Comparison of ENCODE assay signal across 16 cellular contexts in the genomic region with DNA sequence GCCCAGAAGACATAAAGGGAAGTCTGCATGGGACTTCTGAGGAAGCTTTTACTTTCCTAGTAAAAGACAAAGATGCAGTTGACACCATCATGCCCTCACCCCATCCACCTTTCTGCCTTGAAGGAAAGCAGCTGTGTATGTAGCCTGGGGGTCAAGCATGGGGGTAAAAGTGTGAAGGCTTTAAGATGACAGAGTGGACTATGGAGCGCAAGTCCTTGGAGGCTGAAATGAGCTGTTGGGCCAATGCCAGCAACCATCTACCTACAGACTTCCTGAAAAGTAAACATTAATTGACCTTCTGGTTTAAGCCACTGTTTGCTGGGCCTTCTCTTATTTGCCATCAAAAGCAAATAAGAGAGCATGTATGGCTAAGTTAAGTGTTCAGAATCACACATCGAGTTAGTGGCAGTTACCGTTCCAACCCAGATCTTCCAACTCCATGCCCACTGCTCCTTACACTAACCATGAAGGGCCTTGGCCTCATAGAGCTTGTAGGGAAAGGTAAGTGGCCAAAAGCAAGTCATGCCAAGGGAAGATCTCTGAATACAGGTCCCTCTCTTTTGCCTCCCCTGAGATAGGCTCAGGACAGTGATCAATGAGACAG. TPM values are rescaled to one million over a fixed set of nuclear protein-coding genes. Genes with fewer than 3 reads are reported as not detected.
DNase-seq lines count a peak whose midpoint lies in the region; ATAC-seq and TF ChIP-seq lines count a peak whose summit lies in the region.
"Had no signal": no experiment of that assay in that cellular context is flagged by ENCODE, and none has a peak within 500 bp of the region (broad histone marks: within the 10 kb centered on the region; RNA-seq: fewer than 3 reads in every experiment).

No MANE protein-coding gene starts in this region.

- TF ChIP-seq RAD21 in liver (IDR thresholded peaks at IDR 0.05): no peak

- H3K27ac Mint-ChIP-seq in chondrocyte (ENCODE audit: unreplicated experiment): no peak overlapping the region
- H3K27ac Mint-ChIP-seq: CD4-positive, alpha-beta T cell; IgD-negative memory B cell had no signal

- H3K9me3 ChIP-seq in liver (ENCODE audit: control insufficient read depth in 4 of 4, low read length in 3 of 4) (no peaks in the 10 kb centered on the region), colonic mucosa (no peaks in the 10 kb centered on the region)
- H3K9me3 ChIP-seq: BLaER1 had no signal

- H3K9ac ChIP-seq in liver (ENCODE audit: low read depth in 1 of 2, low read length in 2 of 2) (no peak overlapping the region), colonic mucosa (ENCODE audit: low read depth in 2 of 2, low read length in 2 of 2) (no peak overlapping the region)
- H3K9ac ChIP-seq: BLaER1 had no signal

- 45% methylated on average over 3 of the region's 3 CpGs for WGBS in liver

- peaks cover 39% of the 10 kb centered on the region for H3K27me3 Mint-ChIP-seq in chondrocyte (ENCODE audit: low read depth)

- no peak overlapping the region for H3K4me3 Mint-ChIP-seq in chondrocyte (ENCODE audit: unreplicated experiment)
- H3K4me3 Mint-ChIP-seq: CD4-positive, alpha-beta T cell; IgD-negative memory B cell had no signal

- H3K36me3 ChIP-seq in liver (ENCODE audit: control insufficient read depth in 4 of 4, insufficient read depth in 3 of 4, low read depth in 1 of 4, low read length in 3 of 4) (peaks cover 1 to 7% (median 5%) of the 10 kb centered on the region in 4 donors), colonic mucosa (no peaks in the 10 kb centered on the region)
- H3K36me3 ChIP-seq: BLaER1 had no signal

- H3K4me1 ChIP-seq in liver (ENCODE audit: control insufficient read depth in 4 of 4, insufficient read depth in 4 of 4, low read length in 3 of 4): peaks cover 4 to 51% (median 37%) of the 10 kb centered on the region in 4 donors
- no peaks in the 10 kb centered on the region for H3K4me1 ChIP-seq in colonic mucosa

- DNase-seq in LNCaP clone FGC (ENCODE audit: low read depth): peak; percentile 74
- peak; percentile 9 for DNase-seq in chondrocyte (ENCODE audit: low spot score)
- no peak for DNase-seq in colonic mucosa
- no peak for DNase-seq in NCI-H146 (lab: John Stamatoyannopoulos, UW)
- DNase-seq in HCEC 1CT: no peak
- DNase-seq: AML-193; CD4-positive, alpha-beta T cell; DND-41; GDM1; KG1 had no signal

- H3K9me3 Mint-ChIP-seq in chondrocyte (ENCODE audit: low read depth): no peaks in the 10 kb centered on the region
- H3K9me3 Mint-ChIP-seq: CD4-positive, alpha-beta T cell; IgD-negative memory B cell had no signal

- H3K4me1 Mint-ChIP-seq in chondrocyte (ENCODE audit: low read depth): no peaks in the 10 kb centered on the region

- peak overlapping the region; percentile 36 for H3K27ac ChIP-seq in C4-2B
- peak overlapping the region in 1 of 2 donors; percentile 4 for H3K27ac ChIP-seq in liver (ENCODE audit: low read depth in 1 of 2, low read length in 2 of 2)
- H3K27ac ChIP-seq in colonic mucosa: no peak overlapping the region
- H3K27ac ChIP-seq: BLaER1 had no signal

- H3K4me3 ChIP-seq in LNCaP clone FGC (ENCODE audit: low read depth, low read length) (no peak overlapping the region), liver (ENCODE audit: low read depth in 1 of 3, low read length in 3 of 3) (no peak overlapping the region), colonic mucosa (no peak overlapping the region)
- H3K4me3 ChIP-seq: BLaER1 had no signal

- H3K36me3 Mint-ChIP-seq in chondrocyte (ENCODE audit: low read depth): no peaks in the 10 kb centered on the region

- ATAC-seq in GM19328 (IDR thresholded peaks at IDR 0.05; ENCODE audit: unreplicated experiment): no peak

- TF ChIP-seq CTCF in C4-2B (conservative IDR thresholded peaks at IDR 0.05): no peak
- TF ChIP-seq CTCF in LNCaP clone FGC (IDR thresholded peaks at IDR 0.05; ENCODE audit: control insufficient read depth, extremely low read depth, insufficient read depth): no peak
- no peak for TF ChIP-seq CTCF in chondrocyte (IDR thresholded peaks at IDR 0.05)
- no peak for TF ChIP-seq CTCF in liver (IDR thresholded peaks at IDR 0.05; ENCODE audit: low read depth, low read length, missing input control)
- no peak for TF ChIP-seq CTCF in colonic mucosa (IDR thresholded peaks at IDR 0.05)

- H3K27me3 ChIP-seq in liver (ENCODE audit: control insufficient read depth in 4 of 4, insufficient read depth in 4 of 4, low read length in 3 of 4): no peaks in the 10 kb centered on the region
- H3K27me3 ChIP-seq in colonic mucosa: no peaks in the 10 kb centered on the region

- intact Hi-C loops in colonic mucosa (cut with DNase I): no loop called here

TF ChIP-seq in liver, 16 proteins besides CTCF, POLR2A, EP300 and RAD21:
- no peak for TF ChIP-seq FOXA2 (IDR thresholded peaks at IDR 0.05)
- TF ChIP-seq TAF1 (conservative IDR thresholded peaks at IDR 0.05): no peak
- TF ChIP-seq EGR1 (IDR thresholded peaks at IDR 0.05; ENCODE audit: low read depth in 2 of 2): no peak
- peak in 1 of 2 donors; percentile 11 for TF ChIP-seq JUND (IDR thresholded peaks at IDR 0.05)
- TF ChIP-seq, protein P1, sequence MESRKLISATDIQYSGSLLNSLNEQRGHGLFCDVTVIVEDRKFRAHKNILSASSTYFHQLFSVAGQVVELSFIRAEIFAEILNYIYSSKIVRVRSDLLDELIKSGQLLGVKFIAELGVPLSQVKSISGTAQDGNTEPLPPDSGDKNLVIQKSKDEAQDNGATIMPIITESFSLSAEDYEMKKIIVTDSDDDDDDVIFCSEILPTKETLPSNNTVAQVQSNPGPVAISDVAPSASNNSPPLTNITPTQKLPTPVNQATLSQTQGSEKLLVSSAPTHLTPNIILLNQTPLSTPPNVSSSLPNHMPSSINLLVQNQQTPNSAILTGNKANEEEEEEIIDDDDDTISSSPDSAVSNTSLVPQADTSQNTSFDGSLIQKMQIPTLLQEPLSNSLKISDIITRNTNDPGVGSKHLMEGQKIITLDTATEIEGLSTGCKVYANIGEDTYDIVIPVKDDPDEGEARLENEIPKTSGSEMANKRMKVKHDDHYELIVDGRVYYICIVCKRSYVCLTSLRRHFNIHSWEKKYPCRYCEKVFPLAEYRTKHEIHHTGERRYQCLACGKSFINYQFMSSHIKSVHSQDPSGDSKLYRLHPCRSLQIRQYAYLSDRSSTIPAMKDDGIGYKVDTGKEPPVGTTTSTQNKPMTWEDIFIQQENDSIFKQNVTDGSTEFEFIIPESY (IDR thresholded peaks at IDR 0.05): no peak
- TF ChIP-seq HNF4G (IDR thresholded peaks at IDR 0.05): no peak
- TF ChIP-seq NR2F2 (IDR thresholded peaks at IDR 0.05): no peak
- TF ChIP-seq FOXA1 (IDR thresholded peaks at IDR 0.05): no peak
- TF ChIP-seq YY1 (IDR thresholded peaks at IDR 0.05): no peak
- TF ChIP-seq, protein P2, sequence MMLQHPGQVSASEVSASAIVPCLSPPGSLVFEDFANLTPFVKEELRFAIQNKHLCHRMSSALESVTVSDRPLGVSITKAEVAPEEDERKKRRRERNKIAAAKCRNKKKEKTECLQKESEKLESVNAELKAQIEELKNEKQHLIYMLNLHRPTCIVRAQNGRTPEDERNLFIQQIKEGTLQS (IDR thresholded peaks at IDR 0.05): peak; percentile 27
- no peak for TF ChIP-seq GABPA (IDR thresholded peaks at IDR 0.05 in 1 of 2, conservative IDR thresholded peaks at IDR 0.05 in 1 of 2)
- TF ChIP-seq HNF4A (conservative IDR thresholded peaks at IDR 0.05): peak; percentile 39 to 52
- TF ChIP-seq, protein P3, sequence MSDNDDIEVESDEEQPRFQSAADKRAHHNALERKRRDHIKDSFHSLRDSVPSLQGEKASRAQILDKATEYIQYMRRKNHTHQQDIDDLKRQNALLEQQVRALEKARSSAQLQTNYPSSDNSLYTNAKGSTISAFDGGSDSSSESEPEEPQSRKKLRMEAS (IDR thresholded peaks at IDR 0.05): no peak
- peak in 1 of 2 donors; percentile 30 for TF ChIP-seq RXRA (IDR thresholded peaks at IDR 0.05)
- peak; percentile 6 for TF ChIP-seq SP1 (IDR thresholded peaks at IDR 0.05)

RNA-seq across cellular contexts. Expression of a gene that starts 30.0 kb away (rescaled TPM):
- total RNA-seq in chondrocyte (1.1 to 1.5 TPM in 2 of 3 replicates, not detected in the other), liver (100 to 1,000 TPM in 1 of 2 donors, 10 to 100 TPM in 1; 88.4 to 399 TPM), colonic mucosa (under 1 TPM in 1 of 2 donors, not detected in 1; 0.62 TPM)
- polyA plus RNA-seq in liver: 100 to 1,000 TPM; 159 to 329 TPM
- total RNA-seq: CD4-positive, alpha-beta T cell; HT-29 had no signal

RNA-seq across cellular contexts. Expression of a gene that starts 31.6 kb away (rescaled TPM):
- 2.0 to 3.0 TPM (median 2.9 TPM) in 3 replicates for total RNA-seq in chondrocyte
- 1 to 10 TPM in 1 of 2 donors, under 1 TPM in 1; 0.56 to 2.2 TPM for total RNA-seq in liver
- 10 to 100 TPM in 1 of 2 donors, 1 to 10 TPM in 1; 3.3 to 33.2 TPM for polyA plus RNA-seq in liver
- 1 to 10 TPM; 1.5 to 1.9 TPM for total RNA-seq in colonic mucosa

RNA-seq across cellular contexts. Expression of a gene that starts 31.8 kb away (rescaled TPM):
- 12.9 to 24.2 TPM (median 14.5 TPM) in 3 replicates for total RNA-seq in chondrocyte
- total RNA-seq in liver: 10 to 100 TPM in 1 of 2 donors, 1 to 10 TPM in 1; 6.9 to 10.4 TPM
- polyA plus RNA-seq in liver: 10 to 100 TPM in 1 of 2 donors, 1 to 10 TPM in 1; 7.0 to 29.8 TPM
- total RNA-seq in colonic mucosa: 10 to 100 TPM; 14.3 to 15.2 TPM

RNA-seq across cellular contexts. Expression of a gene that starts 42.3 kb away (rescaled TPM):
- total RNA-seq in chondrocyte (71.5 to 76.2 TPM (median 76.1 TPM) in 3 replicates), liver (10 to 100 TPM; 32.9 to 58.4 TPM), colonic mucosa (100 to 1,000 TPM; 167 to 207 TPM)
- polyA plus RNA-seq in liver: 100 to 1,000 TPM; 141 to 329 TPM

RNA-seq across cellular contexts. Expression of a gene that starts 42.7 kb away (rescaled TPM):
- total RNA-seq in chondrocyte: 14.5 to 19.1 TPM (median 15.8 TPM) in 3 replicates
- 1 to 10 TPM; 3.8 to 5.9 TPM for total RNA-seq in liver
- 1 to 10 TPM; 2.0 to 2.1 TPM for polyA plus RNA-seq in liver
- total RNA-seq in colonic mucosa: 10 to 100 TPM; 15.7 to 18.5 TPM

Comparison
In these comparisons a context has a peak if more than half of its experiments do, and no peak if none do; other contexts are left out.
1. DNase-seq: peak in LNCaP clone FGC (single experiment) and chondrocyte (single experiment); none in colonic mucosa (single experiment), NCI-H146 (single experiment) and HCEC 1CT (single experiment).
2. RNA of a gene that starts 30.0 kb away (total RNA-seq): 88.4 to 399 TPM in liver; 1.1 to 1.5 TPM in chondrocyte and 0.62 TPM in colonic mucosa; every median in the first group is over 10 times any median in the second.